ENCODE assay signal across 27 cellular contexts in genomic region chr2:98927059-98927458, GRCh38. TPM values are rescaled to one million over a fixed set of nuclear protein-coding genes. Genes with fewer than 3 reads are reported as not detected.
"Had no signal": no experiment of that assay in that cellular context is flagged by ENCODE, and none has a peak within 500 bp of the region (broad histone marks: within the 10 kb centered on the region; RNA-seq: fewer than 3 reads in every experiment).

No MANE protein-coding gene starts in this region.

- H3K9ac ChIP-seq: neural progenitor cell had no signal

- H3K4me1 Mint-ChIP-seq: activated B cell treated with CpG ODN at 0.5 μM for 24 hours; activated CD4-positive, alpha-beta T cell treated with anti-CD3 and anti-CD28 coated beads for 36 hours; mesothelial cell of epicardium; naive thymus-derived CD8-positive, alpha-beta T cell; neural progenitor cell had no signal

- H2AFZ ChIP-seq: neural progenitor cell had no signal

- H3K4me3 Mint-ChIP-seq: activated B cell treated with CpG ODN at 0.5 μM for 24 hours; activated CD4-positive, alpha-beta T cell treated with anti-CD3 and anti-CD28 coated beads for 36 hours; activated naive CD8-positive, alpha-beta T cell; activated T-cell treated with anti-CD3 and anti-CD28 coated beads, Interleukin-2, amount 50 U/mL, for 4 hours; mesothelial cell of epicardium; naive thymus-derived CD8-positive, alpha-beta T cell; neural progenitor cell had no signal

- H3K27me3 ChIP-seq: breast epithelium, neural progenitor cell, thyroid gland had no signal

- H3K36me3 Mint-ChIP-seq: mesothelial cell of epicardium; naive thymus-derived CD8-positive, alpha-beta T cell; neural progenitor cell had no signal

- H3K9me3 ChIP-seq: adrenal gland, breast epithelium, prostate gland, thyroid gland had no signal

- H3K4me2 ChIP-seq: neural progenitor cell had no signal

- H3K4me1 ChIP-seq: adrenal gland, breast epithelium, neural progenitor cell, prostate gland, thyroid gland had no signal

- H3K27ac Mint-ChIP-seq: activated B cell treated with CpG ODN at 0.5 μM for 24 hours; activated CD4-positive, alpha-beta T cell treated with anti-CD3 and anti-CD28 coated beads for 36 hours; activated naive CD8-positive, alpha-beta T cell; activated T-helper 2 cell treated with anti-CD3 and anti-CD28 coated beads, Interferon-gamma antibody, Interleukin-2, Interleukin-4, amounts not matched to agents 10 μg/mL and 5 μg/mL and 100 μg/mL, durations not matched to agents 14 hours and 24 hours and 36 hours; mesothelial cell of epicardium; naive thymus-derived CD8-positive, alpha-beta T cell; neural progenitor cell had no signal

- H3K27ac ChIP-seq: adrenal gland, breast epithelium, neural progenitor cell, prostate gland, spleen, thyroid gland had no signal

- ATAC-seq: activated CD4-positive, alpha-beta T cell treated with anti-CD3 and anti-CD28 coated beads for 36 hours; activated T-cell treated with anti-CD3 and anti-CD28 coated beads, Interleukin-2, amount 50 U/mL, for 4 hours; left ventricle myocardium superior; naive thymus-derived CD8-positive, alpha-beta T cell had no signal

- H3K9me3 Mint-ChIP-seq: activated B cell treated with CpG ODN at 0.5 μM for 24 hours; activated T-cell treated with anti-CD3 and anti-CD28 coated beads, Interleukin-2, amount 50 U/mL, for 4 hours; mesothelial cell of epicardium; neural progenitor cell had no signal

- DNase-seq: activated B cell treated with CpG ODN at 0.5 μM for 24 hours; activated CD4-positive, alpha-beta T cell treated with anti-CD3 and anti-CD28 coated beads for 36 hours; activated CD4-positive, alpha-beta T cell treated with anti-CD3 and anti-CD28 coated beads, Interleukin-2, amount 50 U/mL, for 4 hours; activated CD8-positive, alpha-beta memory T cell treated with anti-CD3 and anti-CD28 coated beads for 24 hours; activated CD8-positive, alpha-beta memory T cell treated with anti-CD3 and anti-CD28 coated beads, Interleukin-2, amount 50 U/mL, for 48 hours; activated naive CD4-positive, alpha-beta T cell; activated T-cell treated with anti-CD3 and anti-CD28 coated beads, Interleukin-2, amount 50 U/mL, for 4 hours; adrenal gland; cerebellar nuclear complex; cortex of kidney; erythroblast; foreskin melanocyte; kidney glomerular epithelial cell; left ventricle myocardium superior; mammary epithelial cell; naive thymus-derived CD8-positive, alpha-beta T cell; spleen; stimulated activated CD4-positive, alpha-beta T cell treated with anti-CD3 and anti-CD28 coated beads, Interleukin-4, amount 100 ng/mL, for 1 hour; stimulated activated naive CD4-positive, alpha-beta T cell treated with Interleukin-2 at 50 U/mL for 16 hours; T-helper 9 cell; thyroid gland had no signal

RNA-seq across cellular contexts. Expression of gene CRACDL, which starts 9.0 kb away (rescaled TPM):
- total RNA-seq: activated B cell treated with CpG ODN at 0.5 μM for 24 hours had no signal
